In the genomic region with DNA sequence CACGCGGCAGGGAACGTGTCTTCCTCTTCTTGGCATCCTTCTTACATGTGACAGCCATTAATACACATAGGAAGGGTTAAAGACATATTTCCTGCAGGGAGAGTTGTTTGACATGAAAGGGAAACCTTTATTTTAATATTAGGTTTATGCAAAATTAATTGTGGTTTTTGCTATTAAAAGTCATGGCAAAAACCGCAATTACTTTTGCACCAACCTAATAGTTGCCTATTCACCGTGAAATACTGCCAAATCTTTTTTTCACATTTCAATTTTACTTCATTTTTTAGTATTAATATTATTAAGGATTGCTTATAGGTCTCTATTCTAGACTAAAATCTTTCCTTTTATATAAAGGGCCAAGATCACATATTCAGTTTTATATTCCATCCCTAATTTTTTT, we compare ENCODE assay signal across 32 cellular contexts.
"Had no signal": no experiment of that assay in that cellular context is flagged by ENCODE, and none has a peak within 500 bp of the region (broad histone marks: within the 10 kb centered on the region; RNA-seq: fewer than 3 reads in every experiment).

No MANE protein-coding gene starts in this region.

- H3K4me1 ChIP-seq: adrenal gland, breast epithelium had no signal

- DNase-seq: activated B cell treated with CpG ODN at 0.5 μM for 24 hours; activated CD4-positive, alpha-beta memory T cell treated with anti-CD3 and anti-CD28 coated beads for 36 hours; activated CD4-positive, alpha-beta T cell treated with anti-CD3 and anti-CD28 coated beads for 1 hour; activated CD4-positive, alpha-beta T cell treated with anti-CD3 and anti-CD28 coated beads for 36 hours; activated CD4-positive, alpha-beta T cell treated with anti-CD3 and anti-CD28 coated beads, Interleukin-2, amount 10 ng/mL, durations not matched to agents 24 days and 14 days; activated CD4-positive, alpha-beta T cell treated with anti-CD3 and anti-CD28 coated beads, Interleukin-2, amount 50 U/mL, for 1 hour; activated CD4-positive, alpha-beta T cell treated with anti-CD3 and anti-CD28 coated beads, Interleukin-2, amount 50 U/mL, for 4 hours; activated CD8-positive, alpha-beta memory T cell treated with anti-CD3 and anti-CD28 coated beads, Interleukin-2, amount 50 U/mL, for 4 hours; activated CD8-positive, alpha-beta T cell treated with anti-CD3 and anti-CD28 coated beads for 36 hours; activated effector memory CD4-positive, alpha-beta T cell treated with anti-CD3 and anti-CD28 coated beads, Interleukin-2, amount 50 U/mL, for 16 hours; activated gamma-delta T cell treated with Interleukin-2 at 50 U/mL for 16 hours; activated naive CD4-positive, alpha-beta T cell; activated naive CD4-positive, alpha-beta T cell treated with anti-CD3 and anti-CD28 coated beads for 36 hours; activated naive CD4-positive, alpha-beta T cell treated with anti-CD3 and anti-CD28 coated beads, Interleukin-2, amount 50 U/mL, for 16 hours; activated naive CD8-positive, alpha-beta T cell treated with anti-CD3 and anti-CD28 coated beads for 36 hours; activated T-cell treated with anti-CD3 and anti-CD28 coated beads for 4 hours; activated T-cell treated with anti-CD3 and anti-CD28 coated beads, Interleukin-2, amount 50 U/mL, for 1 hour; activated T-cell treated with anti-CD3 and anti-CD28 coated beads, Interleukin-2, amount 50 U/mL, for 4 hours; activated T-cell treated with anti-CD3 and anti-CD28 coated beads, Interleukin-2, amount 50 U/mL, for 72 hours; adrenal gland; amniotic stem cell; aorta; body of pancreas; brain microvascular endothelial cell; central memory CD4-positive, alpha-beta T cell; T-cell; T-helper 17 cell had no signal

- H3K36me3 ChIP-seq: adrenal gland, brain microvascular endothelial cell, breast epithelium had no signal

- ATAC-seq: activated CD4-positive, alpha-beta T cell treated with anti-CD3 and anti-CD28 coated beads for 36 hours; activated CD4-positive, CD25-positive, alpha-beta regulatory T cell treated with anti-CD3 and anti-CD28 coated beads, Interleukin-2, amount 50 U/mL, for 24 hours; activated CD8-positive, alpha-beta T cell treated with anti-CD3 and anti-CD28 coated beads for 36 hours; activated naive CD4-positive, alpha-beta T cell treated with anti-CD3 and anti-CD28 coated beads, Interleukin-2, amount 50 U/mL, for 72 hours; activated T-cell treated with anti-CD3 and anti-CD28 coated beads, Interleukin-2, amount 50 U/mL, for 4 hours; activated T-cell treated with anti-CD3 and anti-CD28 coated beads, Interleukin-2, amount 50 U/mL, for 72 hours; activated T-helper 17 cell treated with anti-CD3 and anti-CD28 coated beads, Interleukin-2, amount 50 U/mL, for 72 hours; body of pancreas; T-cell; T-helper 17 cell had no signal

- H3K9me3 ChIP-seq: adrenal gland, body of pancreas, breast epithelium had no signal

- H3K27ac ChIP-seq: adrenal gland, body of pancreas, brain microvascular endothelial cell, breast epithelium, VCaP had no signal

- H3K27me3 ChIP-seq: body of pancreas had no signal

- H3K4me3 ChIP-seq: adrenal gland, body of pancreas, breast epithelium had no signal
